Comparison of ENCODE assay signal across 9 cellular contexts in the genomic region with DNA sequence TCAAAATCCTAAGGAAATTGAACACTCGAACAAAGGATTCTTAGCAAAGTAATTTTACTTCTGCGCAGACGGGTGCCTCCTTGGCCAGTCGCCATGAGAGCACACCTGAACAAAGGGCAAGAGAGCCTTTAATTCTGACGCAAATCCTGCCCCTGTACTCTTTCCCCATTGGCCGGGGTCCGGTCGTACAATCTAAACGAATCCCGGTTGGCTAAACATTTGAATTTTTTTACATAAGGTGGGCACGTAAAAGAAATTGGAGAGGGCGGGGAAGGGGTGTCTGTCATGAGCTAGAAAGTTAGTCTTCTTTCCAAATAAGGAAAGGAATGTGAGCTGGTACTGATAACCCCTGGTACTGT. TPM values are rescaled to one million over a fixed set of nuclear protein-coding genes. Genes with fewer than 3 reads are reported as not detected.
DNase-seq lines count a peak whose midpoint lies in the region; ATAC-seq and TF ChIP-seq lines count a peak whose summit lies in the region.
"Had no signal": no experiment of that assay in that cellular context is flagged by ENCODE, and none has a peak within 500 bp of the region (broad histone marks: within the 10 kb centered on the region; RNA-seq: fewer than 3 reads in every experiment).

No MANE protein-coding gene starts in this region.

- intact Hi-C loops in body of pancreas (cut with DNase I) (loop anchor here (10.0 kb wide), 1 partner anchor 76 kb away; no protein-coding TSS in a partner anchor), adrenal gland (cut with DNase I) (no loop called here)

- H3K9ac ChIP-seq in mucosa of rectum (ENCODE audit: low read depth in 1 of 2, low read length in 2 of 2): peak overlapping the region in 1 of 2 donors; percentile 74

- H3K79me2 ChIP-seq in DOHH2 (ENCODE audit: control insufficient read depth, low read length): peaks cover 40% of the 10 kb centered on the region

- H3K9me2 ChIP-seq in DOHH2 (replicated peaks; ENCODE audit: control insufficient read depth, low read length): no peaks in the 10 kb centered on the region

- TF ChIP-seq POLR2A in body of pancreas (IDR thresholded peaks at IDR 0.05) (no peak), tibial nerve (IDR thresholded peaks at IDR 0.05) (no peak), adrenal gland (IDR thresholded peaks at IDR 0.05) (no peak)

- no peaks in the 10 kb centered on the region for H4K20me1 ChIP-seq in DOHH2 (ENCODE audit: control insufficient read depth, insufficient read depth, low read depth, low read length)

- peaks cover 23% of the 10 kb centered on the region for H3K36me3 ChIP-seq in DOHH2 (ENCODE audit: control insufficient read depth, low read length)
- H3K36me3 ChIP-seq in body of pancreas (replicated peaks in 1 of 2; ENCODE audit: insufficient read depth in 1 of 2, low read depth in 2 of 2): no peaks in the 10 kb centered on the region
- no peaks in the 10 kb centered on the region for H3K36me3 ChIP-seq in mucosa of rectum (ENCODE audit: control insufficient read depth in 2 of 2, insufficient read depth in 2 of 2, low read length in 2 of 2)
- no peaks in the 10 kb centered on the region for H3K36me3 ChIP-seq in tibial nerve
- no peaks in the 10 kb centered on the region for H3K36me3 ChIP-seq in adrenal gland (replicated peaks in 1 of 2)

- H3K4me1 ChIP-seq in DOHH2 (ENCODE audit: control insufficient read depth, low read length) (peaks cover 56% of the 10 kb centered on the region), body of pancreas (peaks cover 30% of the 10 kb centered on the region), mucosa of rectum (ENCODE audit: control insufficient read depth in 2 of 2, insufficient read depth in 2 of 2, low read length in 2 of 2) (peaks cover 10 to 22% of the 10 kb centered on the region in 2 donors), tibial nerve (peaks cover 0 to 12% (median 4%) of the 10 kb centered on the region in 4 donors), adrenal gland (replicated peaks in 1 of 2) (peaks cover 4 to 7% of the 10 kb centered on the region in 2 donors)

- H3K27ac ChIP-seq in DOHH2 (ENCODE audit: low read depth, low read length) (peak overlapping the region; percentile 96), body of pancreas (peak overlapping the region in 3 of 4 donors; percentile 26 to 55 (median 53)), mucosa of rectum (ENCODE audit: low read depth in 2 of 2, low read length in 2 of 2) (peak overlapping the region; percentile 79 to 84), tibial nerve (no peak overlapping the region), adrenal gland (no peak overlapping the region)

- TF ChIP-seq CTCF in DOHH2 (IDR thresholded peaks at IDR 0.05; ENCODE audit: low read depth, low read length, poor library complexity, severe bottlenecking): no peak
- TF ChIP-seq CTCF in body of pancreas (IDR thresholded peaks at IDR 0.05): no peak
- no peak for TF ChIP-seq CTCF in tibial nerve (IDR thresholded peaks at IDR 0.05)
- TF ChIP-seq CTCF in adrenal gland (IDR thresholded peaks at IDR 0.05): no peak

- no peak for TF ChIP-seq EP300 in tibial nerve (IDR thresholded peaks at IDR 0.05)

- DNase-seq in NCI-H2107 treated with DMSO at 0.1 percent for 48 hours (lab: John Stamatoyannopoulos, UW; ENCODE audit: unreplicated experiment): peak; percentile 62
- DNase-seq in body of pancreas: peak; percentile 49 to 82 (median 67)
- no peak for DNase-seq in epidermal melanocyte (ENCODE audit: insufficient read length, low spot score)
- DNase-seq in tibial nerve (ENCODE audit: low spot score in 2 of 2): no peak
- DNase-seq in adrenal gland: no peak

- 15 to 17% methylated on average over 12 of the region's 12 CpGs for WGBS in body of pancreas, 2 donors
- 18 to 19% methylated on average over 12 of the region's 12 CpGs for WGBS in tibial nerve, 2 donors
- WGBS in adrenal gland, 4 donors: 47 to 60% (median 53%) methylated on average over 12 of the region's 12 CpGs

- H3K9me3 ChIP-seq in DOHH2 (ENCODE audit: control insufficient read depth, insufficient read depth, low read length): no peaks in the 10 kb centered on the region
- H3K9me3 ChIP-seq in body of pancreas: no peaks in the 10 kb centered on the region
- H3K9me3 ChIP-seq in mucosa of rectum (ENCODE audit: control insufficient read depth in 2 of 2, low read length in 2 of 2): no peaks in the 10 kb centered on the region
- H3K9me3 ChIP-seq in tibial nerve: no peaks in the 10 kb centered on the region
- no peaks in the 10 kb centered on the region for H3K9me3 ChIP-seq in adrenal gland (replicated peaks in 1 of 3)

- no peaks in the 10 kb centered on the region for H3K27me3 ChIP-seq in DOHH2 (ENCODE audit: control insufficient read depth, low read length)
- H3K27me3 ChIP-seq in body of pancreas: no peaks in the 10 kb centered on the region
- no peaks in the 10 kb centered on the region for H3K27me3 ChIP-seq in mucosa of rectum (ENCODE audit: control insufficient read depth in 2 of 2, insufficient read depth in 2 of 2, low read length in 2 of 2)
- H3K27me3 ChIP-seq in tibial nerve: peaks cover 0 to 41% of the 10 kb centered on the region in 2 donors
- H3K27me3 ChIP-seq in adrenal gland: no peaks in the 10 kb centered on the region

- H3K4me3 ChIP-seq in DOHH2 (ENCODE audit: low read length) (peak overlapping the region; percentile 75), body of pancreas (no peak overlapping the region), mucosa of rectum (ENCODE audit: low read length in 2 of 2) (peak overlapping the region; percentile 1 to 56), tibial nerve (no peak overlapping the region), adrenal gland (no peak overlapping the region)

- peak; percentile 18 for ATAC-seq in body of pancreas
- ATAC-seq in HG03280 (IDR thresholded peaks at IDR 0.05; ENCODE audit: unreplicated experiment): no peak

- H3K4me2 ChIP-seq in DOHH2 (ENCODE audit: low read length): peak overlapping the region; percentile 98

- peaks cover 18% of the 10 kb centered on the region for H3F3A ChIP-seq in DOHH2 (ENCODE audit: control insufficient read depth, insufficient read depth)

RNA-seq across cellular contexts. Expression of gene IL22RA1, which starts 8.2 kb away (rescaled TPM):
- total RNA-seq in body of pancreas: 100 to 1,000 TPM in 1 of 2 donors, 10 to 100 TPM in 1; 49.1 to 133 TPM
- total RNA-seq in tibial nerve: not detected
- under 1 TPM in 6 of 8 donors, not detected in 2; 0.18 to 0.76 (median 0.41) TPM for total RNA-seq in adrenal gland
- polyA plus RNA-seq in adrenal gland: under 1 TPM; 0.13 to 0.73 (median 0.24) TPM
- total RNA-seq: natural killer cell had no signal

RNA-seq across cellular contexts. Expression of gene IFNLR1, which starts 35.9 kb away (rescaled TPM):
- 1 to 10 TPM; 4.6 to 5.4 TPM for total RNA-seq in body of pancreas
- 1 to 10 TPM in 2 of 4 donors, not detected in 2; 1.3 to 1.5 TPM for total RNA-seq in tibial nerve
- 10 to 100 TPM in 1 of 8 donors, 1 to 10 TPM in 7; 2.0 to 11.5 (median 4.3) TPM for total RNA-seq in adrenal gland
- polyA plus RNA-seq in adrenal gland: 1 to 10 TPM; 1.8 to 4.0 (median 2.7) TPM

RNA-seq across cellular contexts. Expression of gene MYOM3, which starts 39.2 kb away (rescaled TPM):
- 1 to 10 TPM; 2.3 to 4.3 TPM for total RNA-seq in body of pancreas
- under 1 TPM in 3 of 4 donors, not detected in 1; 0.20 to 0.60 (median 0.22) TPM for total RNA-seq in tibial nerve
- under 1 TPM; 0.11 to 0.51 (median 0.17) TPM for total RNA-seq in adrenal gland
- polyA plus RNA-seq in adrenal gland: under 1 TPM; 0.09 to 0.40 (median 0.30) TPM

Comparison
In these comparisons a context has a peak if more than half of its experiments do, and no peak if none do; other contexts are left out.
1. H3K27ac ChIP-seq: peak in DOHH2 (single experiment), body of pancreas (3 of 4) and mucosa of rectum (2 of 2); none in tibial nerve (0 of 4) and adrenal gland (0 of 5).
2. H3K4me3 ChIP-seq: peak in DOHH2 (single experiment) and mucosa of rectum (2 of 2); none in body of pancreas (0 of 2), tibial nerve (0 of 4) and adrenal gland (0 of 4).
3. DNase-seq: peak in NCI-H2107 treated with DMSO at 0.1 percent for 48 hours (single experiment) and body of pancreas (4 of 4); none in epidermal melanocyte (single experiment), tibial nerve (0 of 2) and adrenal gland (0 of 7).
4. RNA of gene IL22RA1, which starts 8.2 kb away (total RNA-seq): 49.1 to 133 TPM in body of pancreas; 0.18 to 0.76 TPM in adrenal gland and not detected in tibial nerve; every median in the first group is over 10 times any median in the second.